Comparison of ENCODE assay signal across 35 cellular contexts in the genomic region with DNA sequence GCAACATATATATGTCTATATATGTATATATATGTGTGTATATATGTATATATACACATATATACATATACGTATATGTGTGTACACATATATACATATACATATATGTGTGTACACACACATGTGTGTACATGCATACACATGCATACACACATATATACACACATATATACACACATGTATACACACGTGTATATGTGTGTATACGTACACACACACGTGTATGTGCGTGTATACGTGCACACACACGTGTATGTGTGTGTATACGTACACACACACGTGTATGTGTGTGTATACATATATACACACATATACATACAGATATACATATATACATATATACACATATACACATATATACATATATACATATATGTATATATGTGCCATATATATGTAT.
"Had no signal": no experiment of that assay in that cellular context is flagged by ENCODE, and none has a peak within 500 bp of the region (broad histone marks: within the 10 kb centered on the region; RNA-seq: fewer than 3 reads in every experiment).

No MANE protein-coding gene starts in this region.

- H3K9me3 ChIP-seq: MG63 had no signal

- H3K4me3 ChIP-seq: MG63 had no signal

- H3K36me3 ChIP-seq: MG63 had no signal

- DNase-seq: Karpas-422, Kasumi-1, MG63, MM.1S, MV-4-11, NCI-H1048, NCI-H1092, NCI-H1092 treated with DMSO at 0.1 percent for 48 hours, NCI-H1105, NCI-H1105 treated with DMSO at 0.1 percent for 48 hours, NCI-H1417, NCI-H1417 treated with DMSO at 0.1 percent for 48 hours, NCI-H1436, NCI-H1436 treated with DMSO at 0.1 percent for 48 hours, NCI-H146, NCI-H1694, NCI-H1694 treated with DMSO at 0.1 percent for 48 hours, NCI-H187, NCI-H187 treated with DMSO at 0.1 percent for 48 hours, NCI-H1930, NCI-H2029, NCI-H2029 treated with DMSO at 0.1 percent for 48 hours, NCI-H2081, NCI-H2081 treated with DMSO at 0.1 percent for 48 hours, NCI-H2107, NCI-H2171, NCI-H2171 treated with DMSO at 0.1 percent for 48 hours, NCI-H2227 treated with DMSO at 0.1 percent for 48 hours, NCI-H226, NCI-H345, NCI-H446, NCI-H446 treated with DMSO at 0.1 percent for 48 hours, NCI-H510A, NCI-H510A treated with DMSO at 0.1 percent for 48 hours, NCI-H524 had no signal

- H3K27me3 ChIP-seq: MG63 had no signal
